23 cellular contexts compared by ENCODE assay signal in genomic region chr18:36155960-36156757, GRCh38. TPM values are rescaled to one million over a fixed set of nuclear protein-coding genes. Genes with fewer than 3 reads are reported as not detected.
DNase-seq lines count a peak whose midpoint lies in the region; TF ChIP-seq lines count a peak whose summit lies in the region.
"Had no signal": no experiment of that assay in that cellular context is flagged by ENCODE, and none has a peak within 500 bp of the region (broad histone marks: within the 10 kb centered on the region; RNA-seq: fewer than 3 reads in every experiment).

No MANE protein-coding gene starts in this region.

- H3K4me1 Mint-ChIP-seq in CD4-positive, alpha-beta memory T cell = peaks cover 13 to 46% (median 22%) of the 10 kb centered on the region in 4 donors

- peak overlapping the region in 1 of 7 donors; percentile 57 for H3K27ac Mint-ChIP-seq in CD4-positive, alpha-beta memory T cell
- H3K27ac Mint-ChIP-seq: activated CD4-positive, alpha-beta T cell treated with anti-CD3 and anti-CD28 coated beads for 36 hours; activated naive CD4-positive, alpha-beta T cell treated with anti-CD3 and anti-CD28 coated beads for 36 hours; T-helper 1 cell treated with Interleukin-12 subunit alpha and Interleukin-12 subunit beta and Interleukin-4 antibody, amounts not matched to agents 30 μg/mL and 1 μg/mL, for 36 hours had no signal

- H3K27me3 Mint-ChIP-seq in CD4-positive, alpha-beta memory T cell = no peaks in the 10 kb centered on the region
- H3K27me3 Mint-ChIP-seq: activated CD4-positive, alpha-beta T cell treated with anti-CD3 and anti-CD28 coated beads for 36 hours; IgD-negative memory B cell; naive B cell had no signal

- peaks cover 24% of the 10 kb centered on the region for H3K79me2 ChIP-seq in GM23248 (ENCODE audit: insufficient read depth)
- peaks cover 9% of the 10 kb centered on the region for H3K79me2 ChIP-seq in smooth muscle cell (ENCODE audit: low read depth)

- H3K36me3 ChIP-seq in GM23248 (ENCODE audit: low read depth) (peaks cover 51% of the 10 kb centered on the region), smooth muscle cell (ENCODE audit: low read depth) (peaks cover 35% of the 10 kb centered on the region), spleen (peaks cover 8 to 100% (median 75%) of the 10 kb centered on the region in 6 donors)
- peaks cover 62% of the 10 kb centered on the region for H3K36me3 ChIP-seq in CD4-positive, alpha-beta memory T cell (ENCODE audit: insufficient read depth, low read length)

- H3F3A ChIP-seq in GM23248 (ENCODE audit: insufficient read depth) (peaks cover 76% of the 10 kb centered on the region), smooth muscle cell (ENCODE audit: low read depth) (peaks cover 31% of the 10 kb centered on the region)

- CTCF ChIA-PET in CD4-positive, alpha-beta memory T cell (lab: Charles Lee; ENCODE audit: partially characterized antibody) = interaction anchor here (0.7 to 2.2 kb wide), 4 partner anchors 8 to 129 kb away, joined by 3 to 8 read pairs (median 4); no protein-coding TSS in a partner anchor

- H3K36me3 Mint-ChIP-seq in CD4-positive, alpha-beta memory T cell = peaks cover 55 to 80% of the 10 kb centered on the region in 2 donors

- WGBS in GM23248 (ENCODE audit: low coverage in 1 of 2, low lambda C conversion rate in 2 of 2, missing lambda C conversion rate in 2 of 2), 2 experiments = 83 to 84% methylated on average over 7 of the region's 7 CpGs
- 94% methylated on average over 7 of the region's 7 CpGs for WGBS in smooth muscle cell (ENCODE audit: low lambda C conversion rate)
- WGBS in spleen, 5 donors = 91 to 96% (median 94%) methylated on average over 7 of the region's 7 CpGs

- H2AFZ ChIP-seq in GM23248 (no peak overlapping the region), smooth muscle cell (ENCODE audit: low read depth) (no peak overlapping the region)

- H3K27me3 ChIP-seq in GM23248 (replicated peaks; ENCODE audit: insufficient read depth) (no peaks in the 10 kb centered on the region), smooth muscle cell (ENCODE audit: low read depth) (no peaks in the 10 kb centered on the region), spleen (replicated peaks in 1 of 7) (no peaks in the 10 kb centered on the region)
- H3K27me3 ChIP-seq in CD4-positive, alpha-beta memory T cell (ENCODE audit: insufficient read depth, low read length) = no peaks in the 10 kb centered on the region
- H3K27me3 ChIP-seq: cardiac muscle cell, foreskin keratinocyte, left lung had no signal

- H3K4me3 Mint-ChIP-seq in CD4-positive, alpha-beta memory T cell = no peak overlapping the region
- H3K4me3 Mint-ChIP-seq: activated CD4-positive, alpha-beta T cell treated with anti-CD3 and anti-CD28 coated beads for 36 hours; activated naive CD4-positive, alpha-beta T cell treated with anti-CD3 and anti-CD28 coated beads for 36 hours; IgD-negative memory B cell; naive B cell; T-helper 1 cell treated with Interleukin-12 subunit alpha and Interleukin-12 subunit beta and Interleukin-4 antibody, amounts not matched to agents 30 μg/mL and 1 μg/mL, for 36 hours had no signal

- no peak for TF ChIP-seq POLR2A in spleen (IDR thresholded peaks at IDR 0.05)

- no peaks in the 10 kb centered on the region for H3K9me2 ChIP-seq in GM23248 (ENCODE audit: insufficient read depth)

- H4K20me1 ChIP-seq in GM23248 (ENCODE audit: insufficient read depth) (no peaks in the 10 kb centered on the region), smooth muscle cell (ENCODE audit: low read depth) (no peaks in the 10 kb centered on the region)

- POLR2A ChIA-PET in CD4-positive, alpha-beta memory T cell (lab: Charles Lee; ENCODE audit: partially characterized antibody) = interaction anchor here (0.9 kb wide), 1 partner anchor 28 kb away, joined by 3 read pairs; no protein-coding TSS in a partner anchor

- intact Hi-C loops in spleen (cut with DNase I; ENCODE audit: low total_unique reads) = no loop called here
- intact Hi-C loops in CD4-positive, alpha-beta memory T cell (cut with micrococcal nuclease) = no loop called here

- H3K9me3 ChIP-seq in GM23248 (ENCODE audit: low read depth) (no peaks in the 10 kb centered on the region), smooth muscle cell (replicated peaks; ENCODE audit: low read depth) (no peaks in the 10 kb centered on the region), spleen (no peaks in the 10 kb centered on the region)
- no peaks in the 10 kb centered on the region for H3K9me3 ChIP-seq in CD4-positive, alpha-beta memory T cell (ENCODE audit: control insufficient read depth in 1 of 2, low read length in 2 of 2)
- H3K9me3 ChIP-seq: left lung, thoracic aorta had no signal

- DNase-seq in GM23248 (peak; percentile 54), amniotic stem cell (lab: John Stamatoyannopoulos, UW) (peak; percentile 32), foreskin fibroblast (peak; percentile 25 to 74), smooth muscle cell (lab: John Stamatoyannopoulos, UW; ENCODE audit: unreplicated experiment) (no peak), NCI-H1105 treated with DMSO at 0.1 percent for 48 hours (lab: John Stamatoyannopoulos, UW) (no peak), spleen (no peak)
- DNase-seq in CD4-positive, alpha-beta memory T cell = no peak
- DNase-seq: activated CD4-positive, alpha-beta T cell treated with anti-CD3 and anti-CD28 coated beads for 36 hours; activated naive CD4-positive, alpha-beta T cell treated with anti-CD3 and anti-CD28 coated beads for 36 hours; dermis blood vessel endothelial cell; DMS53; foreskin keratinocyte; H7; left lung; naive B cell; NCI-H2029 treated with DMSO at 0.1 percent for 48 hours; NCI-H2227 treated with DMSO at 0.1 percent for 48 hours; stimulated activated naive CD8-positive, alpha-beta T cell treated with anti-CD3 and anti-CD28 coated beads, Interleukin-15, Interleukin-2, amounts not matched to agents 100 U/mL and 50 U/mL, for 24 hours had no signal

- H3K4me2 ChIP-seq in GM23248 (ENCODE audit: unreplicated experiment) (peak overlapping the region; percentile 50), smooth muscle cell (no peak overlapping the region)

- no peak overlapping the region for H3K9ac ChIP-seq in GM23248
- H3K9ac ChIP-seq in smooth muscle cell (ENCODE audit: low read depth) = no peak overlapping the region

- H3K27ac ChIP-seq in GM23248 = peak overlapping the region; percentile 82
- peak overlapping the region; percentile 92 for H3K27ac ChIP-seq in smooth muscle cell (ENCODE audit: low read depth)
- H3K27ac ChIP-seq in spleen = no peak overlapping the region
- H3K27ac ChIP-seq in CD4-positive, alpha-beta memory T cell (ENCODE audit: low read depth, low read length) = no peak overlapping the region
- H3K27ac ChIP-seq: cardiac muscle cell, foreskin keratinocyte, HL-60, left lung, thoracic aorta had no signal

- peaks cover 0 to 1% (median 0%) of the 10 kb centered on the region in 8 donors for H3K9me3 Mint-ChIP-seq in CD4-positive, alpha-beta memory T cell
- H3K9me3 Mint-ChIP-seq: activated naive CD4-positive, alpha-beta T cell treated with anti-CD3 and anti-CD28 coated beads for 36 hours; IgD-negative memory B cell; naive B cell; T-helper 1 cell treated with Interleukin-12 subunit alpha and Interleukin-12 subunit beta and Interleukin-4 antibody, amounts not matched to agents 30 μg/mL and 1 μg/mL, for 36 hours had no signal

- in situ Hi-C loops in GM23248 (cut with MboI) = no loop called here

- no peak for TF ChIP-seq CTCF in foreskin fibroblast (IDR thresholded peaks at IDR 0.05; ENCODE audit: low read depth, low read length)
- TF ChIP-seq CTCF in smooth muscle cell (IDR thresholded peaks at IDR 0.05; ENCODE audit: borderline replicate concordance, insufficient read depth, poor library complexity, severe bottlenecking) = no peak
- TF ChIP-seq CTCF in spleen (IDR thresholded peaks at IDR 0.05 in 8 of 11, conservative IDR thresholded peaks at IDR 0.05 in 3 of 11) = no peak

- H3K4me3 ChIP-seq in GM23248 (no peak overlapping the region), foreskin fibroblast (ENCODE audit: low read depth in 1 of 2, low read length in 2 of 2) (no peak overlapping the region), smooth muscle cell (no peak overlapping the region), spleen (no peak overlapping the region)
- no peak overlapping the region for H3K4me3 ChIP-seq in CD4-positive, alpha-beta memory T cell (ENCODE audit: low read length in 2 of 2)
- H3K4me3 ChIP-seq: cardiac muscle cell, left lung, thoracic aorta had no signal

- H3K4me1 ChIP-seq in GM23248 (ENCODE audit: insufficient read depth) (peaks cover 49% of the 10 kb centered on the region), smooth muscle cell (ENCODE audit: low read depth) (peaks cover 3% of the 10 kb centered on the region), spleen (peaks cover 0 to 12% (median 0%) of the 10 kb centered on the region in 6 donors)
- no peaks in the 10 kb centered on the region for H3K4me1 ChIP-seq in CD4-positive, alpha-beta memory T cell (ENCODE audit: insufficient read depth, low read length)
- H3K4me1 ChIP-seq: foreskin keratinocyte, left lung had no signal

RNA-seq across cellular contexts. Expression of gene ELP2, which starts 26.5 kb away (rescaled TPM):
- total RNA-seq in GM23248 (2014; rRNA removed; shearing (Covaris generic)) = 86.0 and 103 TPM in 2 replicates
- 57.6 and 63.6 TPM in 2 replicates for polyA plus RNA-seq in GM23248 (2016; fragmentation: Nextera tagmentation; extraction: Ambion mirVana)
- total RNA-seq in smooth muscle cell = 63.4 and 90.1 TPM in 2 replicates
- polyA plus RNA-seq in smooth muscle cell = 69.3 and 81.9 TPM in 2 replicates
- 10 to 100 TPM; 45.7 to 99.7 (median 79.0) TPM for total RNA-seq in spleen
- 10 to 100 TPM; 50.6 to 72.4 (median 57.0) TPM for polyA plus RNA-seq in spleen
- total RNA-seq in CD4-positive, alpha-beta memory T cell = 100 to 1,000 TPM; 139 to 143 TPM
- polyA plus RNA-seq in CD4-positive, alpha-beta memory T cell = 10 to 100 TPM; 76.3 to 81.3 TPM

RNA-seq across cellular contexts. Expression of gene SLC39A6, which starts 27.0 kb away (rescaled TPM):
- total RNA-seq in GM23248 (2014; rRNA removed; shearing (Covaris generic)) = 104 and 115 TPM in 2 replicates
- polyA plus RNA-seq in GM23248 (2016; fragmentation: Nextera tagmentation; extraction: Ambion mirVana) = 80.5 and 81.1 TPM in 2 replicates
- total RNA-seq in smooth muscle cell = 117 and 122 TPM in 2 replicates
- 54.7 and 58.2 TPM in 2 replicates for polyA plus RNA-seq in smooth muscle cell
- 10 to 100 TPM; 17.7 to 29.7 (median 24.0) TPM for total RNA-seq in spleen
- 1 to 10 TPM; 3.9 to 6.9 (median 6.6) TPM for polyA plus RNA-seq in spleen
- 10 to 100 TPM; 18.9 to 19.7 TPM for total RNA-seq in CD4-positive, alpha-beta memory T cell
- 10 to 100 TPM; 35.4 to 41.8 TPM for polyA plus RNA-seq in CD4-positive, alpha-beta memory T cell

RNA-seq across cellular contexts. Expression of gene MOCOS, which starts 31.1 kb away (rescaled TPM):
- 23.6 and 26.2 TPM in 2 replicates for total RNA-seq in GM23248 (2014; rRNA removed; shearing (Covaris generic))
- polyA plus RNA-seq in GM23248 (2016; fragmentation: Nextera tagmentation; extraction: Ambion mirVana) = 14.3 and 17.9 TPM in 2 replicates
- total RNA-seq in smooth muscle cell = 1.7 and 3.5 TPM in 2 replicates
- polyA plus RNA-seq in smooth muscle cell = 1.2 and 1.6 TPM in 2 replicates
- 1 to 10 TPM in 4 of 7 donors, under 1 TPM in 3; 0.30 to 2.7 (median 1.0) TPM for total RNA-seq in spleen
- under 1 TPM; 0.13 to 0.37 (median 0.18) TPM for polyA plus RNA-seq in spleen
- total RNA-seq in CD4-positive, alpha-beta memory T cell = under 1 TPM in 1 of 2 experiments, not detected in 1; 0.12 TPM
- under 1 TPM in 1 of 2 donors, not detected in 1; 0.06 TPM for polyA plus RNA-seq in CD4-positive, alpha-beta memory T cell
- total RNA-seq: activated naive CD4-positive, alpha-beta T cell treated with anti-CD3 and anti-CD28 coated beads for 36 hours had no signal

Comparison
In these comparisons a context has a peak if more than half of its experiments do, and no peak if none do; other contexts are left out.
1. DNase-seq: peak in GM23248 (single experiment), amniotic stem cell (single experiment) and foreskin fibroblast (2 of 2); none in smooth muscle cell (single experiment), NCI-H1105 treated with DMSO at 0.1 percent for 48 hours (single experiment), spleen (single experiment) and CD4-positive, alpha-beta memory T cell (0 of 5).
2. H3K27ac ChIP-seq: peak in GM23248 (single experiment) and smooth muscle cell (single experiment); none in spleen (0 of 8) and CD4-positive, alpha-beta memory T cell (single experiment).